ENCODE assay signal across 23 cellular contexts in genomic region chr11:112339566-112339965, GRCh38.
"Had no signal": no experiment of that assay in that cellular context is flagged by ENCODE, and none has a peak within 500 bp of the region (broad histone marks: within the 10 kb centered on the region; RNA-seq: fewer than 3 reads in every experiment).

No MANE protein-coding gene starts in this region.

- H3K4me1 Mint-ChIP-seq: memory B cell; naive B cell; neural crest cell; stimulated activated effector memory CD8-positive, alpha-beta T cell treated with anti-CD3 and anti-CD28 coated beads, Interleukin-12 subunit alpha, Interleukin-12 subunit beta, amount 100 ng/mL, for 72 hours had no signal

- H3K36me3 Mint-ChIP-seq: natural killer cell treated with Interleukin-12 subunit alpha and Interleukin-12 subunit beta and Interleukin-15 and Interleukin-18, amount 100 ng/mL, for 72 hours; stimulated activated effector memory CD8-positive, alpha-beta T cell treated with anti-CD3 and anti-CD28 coated beads, Interleukin-12 subunit alpha, Interleukin-12 subunit beta, amount 100 ng/mL, for 72 hours had no signal

- H3K4me3 ChIP-seq: coronary artery, esophagus squamous epithelium, lung, mucosa of descending colon, pancreas, sigmoid colon, stomach, thyroid gland had no signal

- H3K36me3 ChIP-seq: esophagus squamous epithelium, neutrophil, pancreas, sigmoid colon, thyroid gland had no signal

- H3K27ac Mint-ChIP-seq: memory B cell; natural killer cell treated with Interleukin-12 subunit alpha and Interleukin-12 subunit beta and Interleukin-15 and Interleukin-18, amount 100 ng/mL, for 72 hours; stimulated activated effector memory CD8-positive, alpha-beta T cell treated with anti-CD3 and anti-CD28 coated beads, Interleukin-12 subunit alpha, Interleukin-12 subunit beta, amount 100 ng/mL, for 72 hours; type B pancreatic cell had no signal

- H3K27ac ChIP-seq: coronary artery, esophagus squamous epithelium, neutrophil, pancreas, sigmoid colon, stomach, thyroid gland had no signal

- H3K9me3 Mint-ChIP-seq: natural killer cell treated with Interleukin-12 subunit alpha and Interleukin-12 subunit beta and Interleukin-15 and Interleukin-18, amount 100 ng/mL, for 72 hours; neural crest cell; stimulated activated effector memory CD8-positive, alpha-beta T cell treated with anti-CD3 and anti-CD28 coated beads, Interleukin-12 subunit alpha, Interleukin-12 subunit beta, amount 100 ng/mL, for 72 hours; type B pancreatic cell had no signal

- ATAC-seq: left lobe of liver; mucosa of descending colon; pancreas; stimulated activated effector memory CD8-positive, alpha-beta T cell treated with anti-CD3 and anti-CD28 coated beads, Interleukin-12 subunit alpha, Interleukin-12 subunit beta, amount 100 ng/mL, for 72 hours had no signal

- H3K27me3 Mint-ChIP-seq: naive B cell; natural killer cell treated with Interleukin-12 subunit alpha and Interleukin-12 subunit beta and Interleukin-15 and Interleukin-18, amount 100 ng/mL, for 72 hours had no signal

- H3K27me3 ChIP-seq: esophagus squamous epithelium, neutrophil, pancreas, sigmoid colon, stomach, thyroid gland had no signal

- H3K9me3 ChIP-seq: esophagus squamous epithelium, mucosa of descending colon, neutrophil, pancreas, sigmoid colon, thyroid gland had no signal

- H3K4me3 Mint-ChIP-seq: memory B cell; naive B cell; natural killer cell treated with Interleukin-12 subunit alpha and Interleukin-12 subunit beta and Interleukin-15 and Interleukin-18, amount 100 ng/mL, for 72 hours; neural crest cell; stimulated activated effector memory CD8-positive, alpha-beta T cell treated with anti-CD3 and anti-CD28 coated beads, Interleukin-12 subunit alpha, Interleukin-12 subunit beta, amount 100 ng/mL, for 72 hours; type B pancreatic cell had no signal

- DNase-seq: dermis blood vessel endothelial cell; effector memory CD4-positive, alpha-beta T cell; erythroblast; esophagus squamous epithelium; kidney; mucosa of descending colon; naive B cell; pancreas; sigmoid colon; stimulated activated CD4-positive, alpha-beta T cell treated with anti-CD3 and anti-CD28 coated beads, Interleukin-2, amount 100 ng/mL, for 24 hours; stimulated activated CD4-positive, alpha-beta T cell treated with anti-CD3 and anti-CD28 coated beads, Interleukin-4, amount 100 ng/mL, for 24 hours; stimulated activated naive CD4-positive, alpha-beta T cell treated with Interleukin-2 at 50 U/mL for 16 hours; stomach; thyroid gland had no signal
